Comparison of ENCODE assay signal across 27 cellular contexts in genomic region chr17:74951680-74952421, GRCh38. TPM values are rescaled to one million over a fixed set of nuclear protein-coding genes. Genes with fewer than 3 reads are reported as not detected.
"Had no signal": no experiment of that assay in that cellular context is flagged by ENCODE, and none has a peak within 500 bp of the region (broad histone marks: within the 10 kb centered on the region; RNA-seq: fewer than 3 reads in every experiment).

No MANE protein-coding gene starts in this region.

- H3K9ac ChIP-seq: KMS-11 had no signal

- H3K4me1 Mint-ChIP-seq: activated CD4-positive, alpha-beta memory T cell treated with anti-CD3 and anti-CD28 coated beads, Interleukin-2, amount 10 ng/mL, durations not matched to agents 7 days and 5 days; activated T-helper 17 cell treated with anti-CD3 and anti-CD28 coated beads, Interleukin-2, amount 50 U/mL, for 72 hours; brain; T-helper 17 cell had no signal

- H3K4me3 ChIP-seq: cardiac muscle cell had no signal

- DNase-seq: activated CD4-positive, alpha-beta memory T cell treated with anti-CD3 and anti-CD28 coated beads, Interleukin-2, amount 10 ng/mL, durations not matched to agents 7 days and 5 days; activated CD4-positive, alpha-beta T cell treated with anti-CD3 and anti-CD28 coated beads, Interleukin-2, amount 50 U/mL, for 1 hour; activated CD4-positive, CD25-positive, alpha-beta regulatory T cell; activated gamma-delta T cell; activated naive CD4-positive, alpha-beta T cell treated with anti-CD3 and anti-CD28 coated beads for 36 hours; activated T-cell treated with anti-CD3 and anti-CD28 coated beads for 4 hours; activated T-cell treated with anti-CD3 and anti-CD28 coated beads, Interleukin-2, amount 50 U/mL, for 48 hours; amygdala; MV-4-11; NCI-H1092 treated with DMSO at 0.1 percent for 48 hours; NCI-H1436; NCI-H1694 treated with DMSO at 0.1 percent for 48 hours; NCI-H2029 treated with DMSO at 0.1 percent for 48 hours; NCI-H446; NCI-H524; SIG-M5; T-helper 17 cell; T-helper 9 cell had no signal

- H3K36me3 ChIP-seq: cardiac muscle cell had no signal

- H3K9me3 Mint-ChIP-seq: activated CD4-positive, alpha-beta memory T cell treated with anti-CD3 and anti-CD28 coated beads, Interleukin-2, amount 10 ng/mL, durations not matched to agents 7 days and 5 days; activated naive CD4-positive, alpha-beta T cell treated with anti-CD3 and anti-CD28 coated beads for 36 hours; activated T-helper 17 cell treated with anti-CD3 and anti-CD28 coated beads, Interleukin-2, amount 50 U/mL, for 72 hours; brain had no signal

- H3K4me3 Mint-ChIP-seq: activated CD4-positive, alpha-beta memory T cell treated with anti-CD3 and anti-CD28 coated beads, Interleukin-2, amount 10 ng/mL, durations not matched to agents 7 days and 5 days; activated naive CD4-positive, alpha-beta T cell treated with anti-CD3 and anti-CD28 coated beads for 36 hours; activated naive CD8-positive, alpha-beta T cell; activated T-helper 17 cell treated with anti-CD3 and anti-CD28 coated beads, Interleukin-2, amount 50 U/mL, for 72 hours; brain; T-helper 17 cell had no signal

- H3K27ac ChIP-seq: cardiac muscle cell, KMS-11 had no signal

- H3K27me3 Mint-ChIP-seq: activated CD4-positive, alpha-beta memory T cell treated with anti-CD3 and anti-CD28 coated beads, Interleukin-2, amount 10 ng/mL, durations not matched to agents 7 days and 5 days; activated naive CD8-positive, alpha-beta T cell; activated T-helper 17 cell treated with anti-CD3 and anti-CD28 coated beads, Interleukin-2, amount 50 U/mL, for 72 hours had no signal

- ATAC-seq: activated T-helper 17 cell treated with anti-CD3 and anti-CD28 coated beads, Interleukin-2, amount 50 U/mL, for 72 hours; T-helper 17 cell had no signal

- FAIRE-seq: astrocyte, RCC 7860 had no signal

- H3K4me2 ChIP-seq: KMS-11 had no signal

- H3K27ac Mint-ChIP-seq: activated CD4-positive, alpha-beta memory T cell treated with anti-CD3 and anti-CD28 coated beads, Interleukin-2, amount 10 ng/mL, durations not matched to agents 7 days and 5 days; activated naive CD4-positive, alpha-beta T cell treated with anti-CD3 and anti-CD28 coated beads for 36 hours; activated naive CD8-positive, alpha-beta T cell; activated T-helper 17 cell treated with anti-CD3 and anti-CD28 coated beads, Interleukin-2, amount 50 U/mL, for 72 hours; brain; T-helper 17 cell had no signal

RNA-seq across cellular contexts. Expression of gene OTOP3, which starts 16.2 kb away (rescaled TPM):
- total RNA-seq: activated CD4-positive, alpha-beta memory T cell treated with anti-CD3 and anti-CD28 coated beads, Interleukin-2, amount 10 ng/mL, durations not matched to agents 7 days and 5 days; activated CD8-positive, alpha-beta memory T cell treated with anti-CD3 and anti-CD28 coated beads for 36 hours; activated naive CD4-positive, alpha-beta T cell treated with anti-CD3 and anti-CD28 coated beads for 36 hours; activated T-helper 17 cell treated with anti-CD3 and anti-CD28 coated beads, Interleukin-2, amount 50 U/mL, for 72 hours; astrocyte; cardiac muscle cell; MCF 10A; T-helper 17 cell had no signal
- polyA plus RNA-seq: cardiac muscle cell had no signal

RNA-seq across cellular contexts. Expression of gene OTOP2, which starts 27.8 kb away (rescaled TPM):
- total RNA-seq: activated CD4-positive, alpha-beta memory T cell treated with anti-CD3 and anti-CD28 coated beads, Interleukin-2, amount 10 ng/mL, durations not matched to agents 7 days and 5 days; activated CD8-positive, alpha-beta memory T cell treated with anti-CD3 and anti-CD28 coated beads for 36 hours; activated naive CD4-positive, alpha-beta T cell treated with anti-CD3 and anti-CD28 coated beads for 36 hours; activated T-helper 17 cell treated with anti-CD3 and anti-CD28 coated beads, Interleukin-2, amount 50 U/mL, for 72 hours; astrocyte; cardiac muscle cell; MCF 10A; T-helper 17 cell had no signal
- polyA plus RNA-seq: cardiac muscle cell had no signal

RNA-seq across cellular contexts. Expression of gene USH1G, which starts 28.8 kb away (rescaled TPM):
- total RNA-seq: activated CD4-positive, alpha-beta memory T cell treated with anti-CD3 and anti-CD28 coated beads, Interleukin-2, amount 10 ng/mL, durations not matched to agents 7 days and 5 days; activated CD8-positive, alpha-beta memory T cell treated with anti-CD3 and anti-CD28 coated beads for 36 hours; activated naive CD4-positive, alpha-beta T cell treated with anti-CD3 and anti-CD28 coated beads for 36 hours; activated T-helper 17 cell treated with anti-CD3 and anti-CD28 coated beads, Interleukin-2, amount 50 U/mL, for 72 hours; MCF 10A; T-helper 17 cell had no signal
